In the genomic region with DNA sequence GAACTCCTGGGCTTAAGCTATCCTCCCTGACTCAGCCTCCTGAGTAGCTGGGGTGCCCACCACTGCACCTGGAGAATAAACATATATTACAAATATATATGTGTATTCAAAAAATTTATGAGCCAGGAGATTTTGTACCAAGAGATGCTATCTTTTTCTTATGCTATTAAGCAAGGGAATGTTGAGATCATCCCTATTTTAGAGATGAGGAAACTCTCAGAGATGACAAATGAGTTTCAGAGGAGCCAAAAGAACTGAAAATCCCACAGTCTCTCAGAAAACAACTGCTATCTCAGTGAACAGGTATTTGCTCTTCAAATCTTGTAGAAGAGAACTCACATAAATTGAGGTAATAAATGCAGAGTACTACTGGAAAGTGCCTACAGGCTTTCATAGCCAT, we compare ENCODE assay signal across 11 cellular contexts. TPM values are rescaled to one million over a fixed set of nuclear protein-coding genes. Genes with fewer than 3 reads are reported as not detected.
DNase-seq lines count a peak whose midpoint lies in the region; ATAC-seq and TF ChIP-seq lines count a peak whose summit lies in the region.
"Had no signal": no experiment of that assay in that cellular context is flagged by ENCODE, and none has a peak within 500 bp of the region (broad histone marks: within the 10 kb centered on the region; RNA-seq: fewer than 3 reads in every experiment).

No MANE protein-coding gene starts in this region.

- H3K27me3 ChIP-seq in parathyroid adenoma (ENCODE audit: control insufficient read depth, insufficient read depth, low read length): no peaks in the 10 kb centered on the region

- no peak overlapping the region for H2AFZ ChIP-seq in parathyroid adenoma

- no peak for DNase-seq in Right ventricle myocardium inferior (ENCODE audit: missing footprints)
- no peak for DNase-seq in cardiac septum (ENCODE audit: low spot score)
- DNase-seq in foreskin fibroblast: peak; percentile 6 to 31
- no peak for DNase-seq in NCI-H1092 treated with DMSO at 0.1 percent for 48 hours (lab: John Stamatoyannopoulos, UW)
- DNase-seq: NCI-H82, T-cell had no signal

- no peaks in the 10 kb centered on the region for H3K9me3 ChIP-seq in parathyroid adenoma (ENCODE audit: control insufficient read depth, low read length)

- H3K27ac ChIP-seq in parathyroid adenoma: peak overlapping the region; percentile 72

- no peak overlapping the region for H3K9ac ChIP-seq in parathyroid adenoma

- H3K4me3 ChIP-seq in foreskin fibroblast (ENCODE audit: low read depth in 1 of 2, low read length in 2 of 2) (no peak overlapping the region), parathyroid adenoma (ENCODE audit: low read depth, low read length) (no peak overlapping the region)
- H3K4me3 ChIP-seq: A549 had no signal

- no peak overlapping the region for H3K4me2 ChIP-seq in parathyroid adenoma (ENCODE audit: low read length)
- H3K4me2 ChIP-seq: A549 had no signal

- H3K36me3 ChIP-seq in parathyroid adenoma (ENCODE audit: control insufficient read depth, insufficient read depth, low read length): no peaks in the 10 kb centered on the region

- no peaks in the 10 kb centered on the region for H3K79me2 ChIP-seq in parathyroid adenoma

- H3K4me1 ChIP-seq in parathyroid adenoma: no peaks in the 10 kb centered on the region

- intact Hi-C loops in Right ventricle myocardium inferior (cut with DNase I): no loop called here
- intact Hi-C loops in cardiac septum (cut with DNase I): no loop called here

- peak; percentile 35 for ATAC-seq in Right ventricle myocardium inferior
- ATAC-seq in HG02798 (IDR thresholded peaks at IDR 0.05; ENCODE audit: poor library complexity, unreplicated experiment): no peak
- ATAC-seq in HG03280 (IDR thresholded peaks at IDR 0.05; ENCODE audit: unreplicated experiment): no peak
- no peak for ATAC-seq in GM21576 (IDR thresholded peaks at IDR 0.05; ENCODE audit: unreplicated experiment)
- ATAC-seq: A549, T-cell had no signal

- no peak for TF ChIP-seq CTCF in foreskin fibroblast (IDR thresholded peaks at IDR 0.05; ENCODE audit: low read depth, low read length)
- no peak for TF ChIP-seq CTCF in parathyroid adenoma (IDR thresholded peaks at IDR 0.05)

RNA-seq across cellular contexts. Expression of a gene that starts 29.6 kb away (rescaled TPM):
- total RNA-seq in Right ventricle myocardium inferior (239 TPM), cardiac septum (171 TPM)

RNA-seq across cellular contexts. Expression of a gene that starts 29.9 kb away (rescaled TPM):
- total RNA-seq in Right ventricle myocardium inferior: 35.4 TPM
- 21.2 TPM for total RNA-seq in cardiac septum

Comparison
In these comparisons a context has a peak if more than half of its experiments do, and no peak if none do; other contexts are left out.
1. DNase-seq: peak in foreskin fibroblast (2 of 2); none in Right ventricle myocardium inferior (single experiment), cardiac septum (single experiment) and NCI-H1092 treated with DMSO at 0.1 percent for 48 hours (single experiment).